Comparison of ENCODE assay signal across 8 cellular contexts in genomic region chrX:20263474-20263873, GRCh38. TPM values are rescaled to one million over a fixed set of nuclear protein-coding genes. Genes with fewer than 3 reads are reported as not detected.
A peak's percentile ranks its signal among the peaks of the same experiment; 100 is the strongest.
DNase-seq lines count a peak whose midpoint lies in the region; ATAC-seq and TF ChIP-seq lines count a peak whose summit lies in the region.

No MANE protein-coding gene starts in this region.

- peak overlapping the region; percentile 18 for H3K27ac ChIP-seq in Panc1 (ENCODE audit: low read length)
- H3K27ac ChIP-seq in epithelial cell of prostate: peak overlapping the region; percentile 79

- POLR2A ChIA-PET in Panc1 (lab: Charles Lee): no interaction called here

- peak overlapping the region; percentile 95 for H3K27ac Mint-ChIP-seq in activated T-cell treated with anti-CD3 and anti-CD28 coated beads, Interleukin-2, amount 50 U/mL, for 72 hours
- H3K27ac Mint-ChIP-seq in stimulated activated naive CD8-positive, alpha-beta T cell treated with anti-CD3 and anti-CD28 coated beads, Interleukin-15, amount 100 ng/mL, for 72 hours: peak overlapping the region; percentile 22 to 63

- no peak for DNase-seq in activated T-cell treated with anti-CD3 and anti-CD28 coated beads, Interleukin-2, amount 50 U/mL, for 72 hours
- DNase-seq in activated T-cell treated with anti-CD3 and anti-CD28 coated beads for 4 hours: no peak
- no peak for DNase-seq in Panc1 (ENCODE audit: low read depth, low spot score)
- DNase-seq in epithelial cell of prostate (ENCODE audit: low read depth, low spot score): no peak
- no peak for DNase-seq in stimulated activated naive CD8-positive, alpha-beta T cell treated with anti-CD3 and anti-CD28 coated beads, Interleukin-15, amount 100 ng/mL, for 72 hours
- no peak for DNase-seq in NCI-H2029 (lab: John Stamatoyannopoulos, UW)

- H3K27me3 Mint-ChIP-seq in activated T-cell treated with anti-CD3 and anti-CD28 coated beads, Interleukin-2, amount 50 U/mL, for 72 hours (ENCODE audit: low read depth): no peaks in the 10 kb centered on the region
- no peaks in the 10 kb centered on the region for H3K27me3 Mint-ChIP-seq in stimulated activated naive CD8-positive, alpha-beta T cell treated with anti-CD3 and anti-CD28 coated beads, Interleukin-15, amount 100 ng/mL, for 72 hours

- H3K36me3 ChIP-seq in Panc1 (ENCODE audit: control insufficient read depth, insufficient read depth, low read length): no peaks in the 10 kb centered on the region

- peak overlapping the region in 1 of 2 experiments; percentile 60; a peak in 1 of 4 replicates for H3K4me3 ChIP-seq in Panc1 (ENCODE audit: low read depth in 2 of 2, low read length in 2 of 2)

- no peak for TF ChIP-seq CTCF in Panc1 (IDR thresholded peaks at IDR 0.05)

- no peak for ATAC-seq in activated T-cell treated with anti-CD3 and anti-CD28 coated beads, Interleukin-2, amount 50 U/mL, for 72 hours (replicated peaks in 1 of 2)
- ATAC-seq in Panc1 (no peak), HG03095 (IDR thresholded peaks at IDR 0.05; ENCODE audit: unreplicated experiment) (no peak), HG02870 (IDR thresholded peaks at IDR 0.05; ENCODE audit: unreplicated experiment) (no peak)
- no peak for ATAC-seq in stimulated activated naive CD8-positive, alpha-beta T cell treated with anti-CD3 and anti-CD28 coated beads, Interleukin-15, amount 100 ng/mL, for 72 hours

- no peaks in the 10 kb centered on the region for H3K9me3 ChIP-seq in Panc1 (ENCODE audit: control insufficient read depth, insufficient read depth, low read depth, low read length)

- H3K4me1 ChIP-seq in Panc1 (ENCODE audit: control insufficient read depth, insufficient read depth, low read length): peaks cover 8% of the 10 kb centered on the region

- no peaks in the 10 kb centered on the region for H3K9me3 Mint-ChIP-seq in activated T-cell treated with anti-CD3 and anti-CD28 coated beads, Interleukin-2, amount 50 U/mL, for 72 hours
- no peaks in the 10 kb centered on the region for H3K9me3 Mint-ChIP-seq in stimulated activated naive CD8-positive, alpha-beta T cell treated with anti-CD3 and anti-CD28 coated beads, Interleukin-15, amount 100 ng/mL, for 72 hours

- intact Hi-C loops in Panc1 (cut with micrococcal nuclease; ENCODE audit: unreplicated experiment): no loop called here

- in situ Hi-C loops in Panc1 (cut with HindIII; ENCODE audit: low pct_unique_long_range_greater_than_20kb, low sequenced_read_pairs): no loop called here

- peak overlapping the region; percentile 89 to 97 for H3K4me3 Mint-ChIP-seq in activated T-cell treated with anti-CD3 and anti-CD28 coated beads, Interleukin-2, amount 50 U/mL, for 72 hours
- H3K4me3 Mint-ChIP-seq in stimulated activated naive CD8-positive, alpha-beta T cell treated with anti-CD3 and anti-CD28 coated beads, Interleukin-15, amount 100 ng/mL, for 72 hours: peak overlapping the region; percentile 76 to 91

- H3K4me1 Mint-ChIP-seq in activated T-cell treated with anti-CD3 and anti-CD28 coated beads, Interleukin-2, amount 50 U/mL, for 72 hours (ENCODE audit: low read depth): peaks cover 40% of the 10 kb centered on the region
- peaks cover 32% of the 10 kb centered on the region for H3K4me1 Mint-ChIP-seq in stimulated activated naive CD8-positive, alpha-beta T cell treated with anti-CD3 and anti-CD28 coated beads, Interleukin-15, amount 100 ng/mL, for 72 hours

- CTCF ChIA-PET in Panc1 (lab: Charles Lee): no interaction called here

- peaks cover 5 to 9% of the 10 kb centered on the region in 2 donors for H3K36me3 Mint-ChIP-seq in activated T-cell treated with anti-CD3 and anti-CD28 coated beads, Interleukin-2, amount 50 U/mL, for 72 hours (ENCODE audit: insufficient read depth in 2 of 2)

- H3K27me3 ChIP-seq in Panc1 (ENCODE audit: control insufficient read depth, insufficient read depth, low read length): no peaks in the 10 kb centered on the region

- no TSS peak for BruUV-seq in Panc1 (replicated peaks; lab: Mats Ljungman, UMichigan)

RNA-seq across cellular contexts. Expression of gene RPS6KA3, which starts 3.2 kb away (rescaled TPM):
- total RNA-seq in activated T-cell treated with anti-CD3 and anti-CD28 coated beads, Interleukin-2, amount 50 U/mL, for 72 hours: 10 to 100 TPM; 49.4 to 54.4 TPM
- total RNA-seq in Panc1 (2021; ENCODE audit: unreplicated experiment): 40.5 TPM
- 23.9 TPM for polyA plus RNA-seq in Panc1 (2012; ENCODE audit: insufficient read length)
